Comparison of ENCODE assay signal across 8 cellular contexts in the genomic region with DNA sequence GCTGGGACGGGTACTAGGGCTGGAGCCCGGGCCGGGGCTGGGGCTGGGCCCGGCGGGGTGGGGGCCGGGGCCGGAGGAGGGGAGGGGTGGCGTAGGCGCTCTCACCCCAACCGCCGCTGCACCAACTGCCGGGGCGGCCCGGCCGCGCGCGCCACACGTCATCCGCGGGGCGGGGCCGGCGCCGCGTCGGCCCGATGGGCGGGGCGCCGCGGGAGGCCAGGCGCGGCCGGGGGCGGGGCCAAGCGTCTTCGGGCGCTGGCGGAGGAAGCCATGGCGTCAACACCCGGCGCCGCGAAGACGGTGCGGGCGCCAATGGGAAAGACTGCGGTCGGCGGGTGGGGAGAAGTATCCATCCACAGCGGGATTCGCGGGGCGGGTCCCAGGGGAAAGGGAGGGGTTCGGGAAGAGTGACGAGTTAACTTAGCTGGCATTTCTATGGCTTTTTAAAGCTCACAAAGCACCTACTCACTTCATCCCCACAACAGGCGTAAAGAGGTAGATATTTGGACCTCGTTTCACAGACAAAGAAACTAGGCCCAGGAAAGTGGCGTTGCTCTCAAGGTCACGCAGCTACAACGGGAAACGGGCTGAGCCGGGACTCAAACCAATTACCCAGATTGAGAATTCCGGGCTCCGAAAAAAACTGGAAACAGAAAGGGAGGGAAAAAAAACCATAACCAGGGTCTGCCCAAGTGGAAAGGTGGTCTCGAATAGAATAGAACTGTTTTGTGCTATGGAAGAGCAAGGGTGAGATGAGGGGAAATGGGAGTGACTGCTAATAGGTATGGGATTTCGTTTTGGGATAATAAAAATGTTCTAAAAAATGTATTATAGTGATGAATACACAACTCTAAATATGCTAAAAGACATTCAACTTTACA. TPM values are rescaled to one million over a fixed set of nuclear protein-coding genes. Genes with fewer than 3 reads are reported as not detected.
DNase-seq lines count a peak whose midpoint lies in the region; ATAC-seq and TF ChIP-seq lines count a peak whose summit lies in the region.

A gene with protein sequence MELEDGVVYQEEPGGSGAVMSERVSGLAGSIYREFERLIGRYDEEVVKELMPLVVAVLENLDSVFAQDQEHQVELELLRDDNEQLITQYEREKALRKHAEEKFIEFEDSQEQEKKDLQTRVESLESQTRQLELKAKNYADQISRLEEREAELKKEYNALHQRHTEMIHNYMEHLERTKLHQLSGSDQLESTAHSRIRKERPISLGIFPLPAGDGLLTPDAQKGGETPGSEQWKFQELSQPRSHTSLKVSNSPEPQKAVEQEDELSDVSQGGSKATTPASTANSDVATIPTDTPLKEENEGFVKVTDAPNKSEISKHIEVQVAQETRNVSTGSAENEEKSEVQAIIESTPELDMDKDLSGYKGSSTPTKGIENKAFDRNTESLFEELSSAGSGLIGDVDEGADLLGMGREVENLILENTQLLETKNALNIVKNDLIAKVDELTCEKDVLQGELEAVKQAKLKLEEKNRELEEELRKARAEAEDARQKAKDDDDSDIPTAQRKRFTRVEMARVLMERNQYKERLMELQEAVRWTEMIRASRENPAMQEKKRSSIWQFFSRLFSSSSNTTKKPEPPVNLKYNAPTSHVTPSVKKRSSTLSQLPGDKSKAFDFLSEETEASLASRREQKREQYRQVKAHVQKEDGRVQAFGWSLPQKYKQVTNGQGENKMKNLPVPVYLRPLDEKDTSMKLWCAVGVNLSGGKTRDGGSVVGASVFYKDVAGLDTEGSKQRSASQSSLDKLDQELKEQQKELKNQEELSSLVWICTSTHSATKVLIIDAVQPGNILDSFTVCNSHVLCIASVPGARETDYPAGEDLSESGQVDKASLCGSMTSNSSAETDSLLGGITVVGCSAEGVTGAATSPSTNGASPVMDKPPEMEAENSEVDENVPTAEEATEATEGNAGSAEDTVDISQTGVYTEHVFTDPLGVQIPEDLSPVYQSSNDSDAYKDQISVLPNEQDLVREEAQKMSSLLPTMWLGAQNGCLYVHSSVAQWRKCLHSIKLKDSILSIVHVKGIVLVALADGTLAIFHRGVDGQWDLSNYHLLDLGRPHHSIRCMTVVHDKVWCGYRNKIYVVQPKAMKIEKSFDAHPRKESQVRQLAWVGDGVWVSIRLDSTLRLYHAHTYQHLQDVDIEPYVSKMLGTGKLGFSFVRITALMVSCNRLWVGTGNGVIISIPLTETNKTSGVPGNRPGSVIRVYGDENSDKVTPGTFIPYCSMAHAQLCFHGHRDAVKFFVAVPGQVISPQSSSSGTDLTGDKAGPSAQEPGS (N-terminal part only) (minus strand): TSS at position 130 of the 881 bp plus-strand sequence. CDS start 212 bp downstream, outside the sequence.

- peak within 1 kb of the TSS; percentile 95 for H3K4me3 ChIP-seq in fibroblast of pulmonary artery (replicated peaks; ENCODE audit: low read depth, low read length)

- H3K4me1 Mint-ChIP-seq in nephron: peaks cover 41% of the 10 kb centered on the region

- peak within 1 kb of the TSS; percentile 93 for H3K27ac ChIP-seq in RWPE1

- peak within 1 kb of the TSS; percentile 99 to 100 (median 100) for H3K27ac Mint-ChIP-seq in nephron

- no peaks in the 10 kb centered on the region for H3K9me3 Mint-ChIP-seq in nephron

- TF ChIP-seq CTCF in RWPE1 (conservative IDR thresholded peaks at IDR 0.05; ENCODE audit: low read depth): no peak
- TF ChIP-seq CTCF in fibroblast of pulmonary artery (IDR thresholded peaks at IDR 0.05; ENCODE audit: low read length, missing control alignments): no peak
- no peak for TF ChIP-seq CTCF in nephron (IDR thresholded peaks at IDR 0.05; ENCODE audit: unreplicated experiment in 3 of 3)

- CTCF ChIA-PET in RWPE1 (lab: Yijun Ruan, JAX): interaction anchor here (0.7 to 1.9 kb wide), 2 partner anchors 10 to 32 kb away, joined by 3 to 6 read pairs; partner anchors contain the start of gene NME1

- no peaks in the 10 kb centered on the region for H3K36me3 Mint-ChIP-seq in nephron (ENCODE audit: low read depth)

- peak within 1 kb of the TSS; percentile 94 to 98 (median 95) for H3K4me3 Mint-ChIP-seq in nephron

- POLR2A ChIA-PET in RWPE1 (lab: Yijun Ruan, JAX; ENCODE audit: low non-redundant PET): interaction anchor here (0.6 kb wide), 1 partner anchor 166 kb away, joined by 3 read pairs; no protein-coding TSS in a partner anchor

- ATAC-seq in stimulated activated naive CD8-positive, alpha-beta T cell treated with anti-CD3 and anti-CD28 coated beads, Interleukin-15, Interleukin-2, amounts not matched to agents 100 U/mL and 50 U/mL, for 24 hours: peak; percentile 77

- H3K27me3 Mint-ChIP-seq in nephron (ENCODE audit: low read depth): no peaks in the 10 kb centered on the region

- DNase-seq in Daoy (ENCODE audit: low read depth) (peak; percentile 96), GOT3 (lab: John Stamatoyannopoulos, UW) (peak; percentile 91), LoVo (ENCODE audit: low spot score) (peak; percentile 98), RWPE1 (ENCODE audit: low spot score) (peak; percentile 97), fibroblast of pulmonary artery (ENCODE audit: low read depth) (peak; percentile 97)
- DNase-seq in activated T-helper 9 cell treated with anti-CD3 and anti-CD28 coated beads, Interleukin-2, amount 50 U/mL, for 16 hours (ENCODE audit: low read depth): peak; percentile 87
- peak; percentile 96 for DNase-seq in stimulated activated naive CD8-positive, alpha-beta T cell treated with anti-CD3 and anti-CD28 coated beads, Interleukin-15, Interleukin-2, amounts not matched to agents 100 U/mL and 50 U/mL, for 24 hours

RNA-seq across cellular contexts. Expression of the gene that starts here (rescaled TPM):
- 51.6 and 54.2 TPM in 2 replicates for total RNA-seq in Daoy (2014; rRNA removed; shearing (Covaris generic))

Comparison
In these comparisons a context has a peak if more than half of its experiments do, and no peak if none do; other contexts are left out.
1. Peak in every context shown above with its lines: DNase-seq, ATAC-seq, H3K4me3 ChIP-seq and H3K27ac ChIP-seq.